Comparison of ENCODE assay signal across 8 cellular contexts in the genomic region with DNA sequence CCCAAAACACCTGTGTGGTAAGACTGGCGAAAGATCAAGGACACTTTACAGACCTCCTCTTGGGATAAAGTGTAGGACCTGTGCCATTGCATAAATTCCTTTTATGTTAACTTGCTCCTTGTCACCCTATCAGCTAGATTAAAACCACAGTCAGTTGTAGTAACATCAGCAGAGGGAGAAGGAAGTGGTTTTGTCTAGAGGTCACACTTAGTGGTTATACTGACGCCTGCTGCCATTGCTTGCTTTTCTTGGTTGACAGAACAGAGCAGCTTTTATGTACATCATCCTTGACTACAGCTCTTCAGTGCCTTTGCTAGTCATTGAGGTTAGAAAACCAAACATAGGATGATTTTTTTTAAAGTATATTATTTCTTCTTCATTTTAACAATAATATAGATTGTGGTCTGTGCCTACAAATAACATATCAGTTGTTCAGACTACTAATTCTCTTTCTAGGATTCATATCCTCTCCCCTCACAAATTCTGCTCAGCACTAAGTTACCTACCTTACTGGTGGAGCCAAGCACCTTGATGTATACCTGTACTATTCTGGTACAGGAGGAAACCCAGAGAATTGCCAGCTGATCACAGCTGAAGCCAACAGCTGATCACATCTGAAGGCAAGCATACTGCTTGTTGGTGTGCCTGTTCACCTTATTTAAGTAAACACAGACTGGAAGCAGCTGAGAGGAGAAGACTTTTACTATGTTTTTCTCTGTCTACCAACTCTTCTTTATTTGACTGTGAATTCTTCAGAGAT.
DNase-seq lines count a peak whose midpoint lies in the region; ATAC-seq and TF ChIP-seq lines count a peak whose summit lies in the region.

No MANE protein-coding gene starts in this region.

- no peak overlapping the region for H3K4me3 Mint-ChIP-seq in stimulated activated naive B cell treated with anti-CD40 and anti-IgM and Interleukin-4, amounts not matched to agents 10 μg/mL and 1 μg/mL and 100 μg/mL, for 72 hours

- DNase-seq in ELR (ENCODE audit: low read depth) (peak; percentile 30), MV-4-11 (lab: John Stamatoyannopoulos, UW) (peak; percentile 94), colonic mucosa (no peak), DMS 273 treated with DMSO at 0.1 percent for 48 hours (lab: John Stamatoyannopoulos, UW) (no peak), HuH-7.5 (ENCODE audit: low spot score) (no peak), foreskin keratinocyte (no peak)
- no peak for DNase-seq in stimulated activated naive B cell treated with anti-CD40 and anti-IgM and Interleukin-4, amounts not matched to agents 10 μg/mL and 1 μg/mL and 100 μg/mL, for 72 hours

- TF ChIP-seq CTCF in colonic mucosa (IDR thresholded peaks at IDR 0.05), result no peak
- TF ChIP-seq CTCF in foreskin keratinocyte (conservative IDR thresholded peaks at IDR 0.05), result no peak

- no peaks in the 10 kb centered on the region for H3K36me3 ChIP-seq in colonic mucosa

- H3K4me1 Mint-ChIP-seq in stimulated activated naive B cell treated with anti-CD40 and anti-IgM and Interleukin-4, amounts not matched to agents 10 μg/mL and 1 μg/mL and 100 μg/mL, for 72 hours, result peaks cover 6 to 7% of the 10 kb centered on the region in 2 donors

- peak overlapping the region; percentile 76 for H3K27ac ChIP-seq in colonic mucosa
- no peak overlapping the region for H3K27ac ChIP-seq in foreskin keratinocyte

- H3K9me3 Mint-ChIP-seq in stimulated activated naive B cell treated with anti-CD40 and anti-IgM and Interleukin-4, amounts not matched to agents 10 μg/mL and 1 μg/mL and 100 μg/mL, for 72 hours, result peaks cover 0 to 3% of the 10 kb centered on the region in 2 donors

- no peaks in the 10 kb centered on the region for H3K36me3 Mint-ChIP-seq in stimulated activated naive B cell treated with anti-CD40 and anti-IgM and Interleukin-4, amounts not matched to agents 10 μg/mL and 1 μg/mL and 100 μg/mL, for 72 hours

- H3K4me1 ChIP-seq in colonic mucosa (peaks cover 11% of the 10 kb centered on the region), foreskin keratinocyte (peaks cover 25% of the 10 kb centered on the region)

- peak overlapping the region in 1 of 2 donors; percentile 52 for H3K9ac ChIP-seq in colonic mucosa (ENCODE audit: low read depth in 2 of 2, low read length in 2 of 2)

- H3K27me3 Mint-ChIP-seq in stimulated activated naive B cell treated with anti-CD40 and anti-IgM and Interleukin-4, amounts not matched to agents 10 μg/mL and 1 μg/mL and 100 μg/mL, for 72 hours, result no peaks in the 10 kb centered on the region

- ATAC-seq in GM21528 (IDR thresholded peaks at IDR 0.05; ENCODE audit: low FRiP score, unreplicated experiment), result peak; percentile 69
- peak; percentile 90 for ATAC-seq in stimulated activated naive B cell treated with anti-CD40 and anti-IgM and Interleukin-4, amounts not matched to agents 10 μg/mL and 1 μg/mL and 100 μg/mL, for 72 hours (replicated peaks)
- ATAC-seq in foreskin keratinocyte, result no peak

- no peaks in the 10 kb centered on the region for H3K9me3 ChIP-seq in colonic mucosa

- intact Hi-C loops in colonic mucosa (cut with DNase I), result no loop called here

- no peaks in the 10 kb centered on the region for H3K27me3 ChIP-seq in colonic mucosa
- no peaks in the 10 kb centered on the region for H3K27me3 ChIP-seq in foreskin keratinocyte

- H3K4me3 ChIP-seq in colonic mucosa, result no peak overlapping the region

- no peak overlapping the region for H3K27ac Mint-ChIP-seq in stimulated activated naive B cell treated with anti-CD40 and anti-IgM and Interleukin-4, amounts not matched to agents 10 μg/mL and 1 μg/mL and 100 μg/mL, for 72 hours

Comparison
In these comparisons a context has a peak if more than half of its experiments do, and no peak if none do; other contexts are left out.
1. DNase-seq: peak in ELR (single experiment) and MV-4-11 (single experiment); none in colonic mucosa (single experiment), stimulated activated naive B cell treated with anti-CD40 and anti-IgM and Interleukin-4, amounts not matched to agents 10 μg/mL and 1 μg/mL and 100 μg/mL, for 72 hours (single experiment), DMS 273 treated with DMSO at 0.1 percent for 48 hours (single experiment), HuH-7.5 (single experiment) and foreskin keratinocyte (0 of 2).